ENCODE assay signal across 8 cellular contexts in genomic region chr5:181053760-181054122, GRCh38. TPM values are rescaled to one million over a fixed set of nuclear protein-coding genes. Genes with fewer than 3 reads are reported as not detected.
DNase-seq lines count a peak whose midpoint lies in the region; ATAC-seq and TF ChIP-seq lines count a peak whose summit lies in the region.

No MANE protein-coding gene starts in this region.

- no peak for TF ChIP-seq CTCF in CD14-positive monocyte (IDR thresholded peaks at IDR 0.05)
- no peak for TF ChIP-seq CTCF in LNCaP clone FGC (IDR thresholded peaks at IDR 0.05; ENCODE audit: control insufficient read depth, extremely low read depth, insufficient read depth)
- TF ChIP-seq CTCF in nephron (IDR thresholded peaks at IDR 0.05; ENCODE audit: unreplicated experiment in 3 of 3) = no peak

- no peak overlapping the region for H3K27ac ChIP-seq in ectodermal cell (ENCODE audit: insufficient read depth, low read depth, low read length, poor library complexity, severe bottlenecking)

- ATAC-seq in GM18868 (IDR thresholded peaks at IDR 0.05; ENCODE audit: unreplicated experiment) = no peak
- ATAC-seq in GM18873 (IDR thresholded peaks at IDR 0.05; ENCODE audit: low FRiP score, unreplicated experiment) = no peak
- no peak for ATAC-seq in HG02884 (IDR thresholded peaks at IDR 0.05; ENCODE audit: unreplicated experiment)

- no peaks in the 10 kb centered on the region for H3K36me3 ChIP-seq in ectodermal cell (ENCODE audit: control insufficient read depth, insufficient read depth, low read length)

- DNase-seq in CD14-positive monocyte (ENCODE audit: low spot score) = no peak
- DNase-seq in LNCaP clone FGC (ENCODE audit: low read depth) = no peak
- no peak for DNase-seq in stimulated activated CD4-positive, alpha-beta T cell treated with anti-CD3 and anti-CD28 coated beads, Interleukin-4, amount 100 ng/mL, for 1 hour

- H3K36me3 Mint-ChIP-seq in CD14-positive monocyte (peaks cover 4 to 10% of the 10 kb centered on the region in 2 donors), nephron (ENCODE audit: low read depth) (no peaks in the 10 kb centered on the region)

- intact Hi-C loops in CD14-positive monocyte (cut with micrococcal nuclease) = no loop called here

- H3K9me3 ChIP-seq in ectodermal cell (ENCODE audit: control insufficient read depth, low read length) = no peaks in the 10 kb centered on the region

- 23 to 27% methylated on average over 23 of the region's 23 CpGs for WGBS in ectodermal cell, 2 experiments

- H3K4me3 Mint-ChIP-seq in CD14-positive monocyte (peak overlapping the region; percentile 4 to 88), nephron (peak overlapping the region; percentile 69 to 79 (median 79))

- peaks cover 0 to 35% (median 18%) of the 10 kb centered on the region in 7 donors for H3K9me3 Mint-ChIP-seq in CD14-positive monocyte
- H3K9me3 Mint-ChIP-seq in nephron = peaks cover 2% of the 10 kb centered on the region

- peak overlapping the region; percentile 58 for H3K4me3 ChIP-seq in LNCaP clone FGC (ENCODE audit: low read depth, low read length)
- peak overlapping the region; percentile 43 for H3K4me3 ChIP-seq in ectodermal cell (ENCODE audit: insufficient read depth, low read depth, low read length)

- H3K4me1 Mint-ChIP-seq in CD14-positive monocyte = peaks cover 11% of the 10 kb centered on the region
- H3K4me1 Mint-ChIP-seq in nephron = peaks cover 26% of the 10 kb centered on the region

- H3K27ac Mint-ChIP-seq in CD14-positive monocyte (no peak overlapping the region), nephron (no peak overlapping the region)

- no peaks in the 10 kb centered on the region for H3K4me1 ChIP-seq in ectodermal cell (ENCODE audit: control insufficient read depth, insufficient read depth, low read length)

- H3K27me3 Mint-ChIP-seq in CD14-positive monocyte (ENCODE audit: low read depth in 3 of 3) (peaks cover 65 to 93% (median 77%) of the 10 kb centered on the region in 3 donors), nephron (ENCODE audit: low read depth) (peaks cover 97% of the 10 kb centered on the region)

- peaks cover 100% of the 10 kb centered on the region for H3K27me3 ChIP-seq in ectodermal cell (ENCODE audit: control insufficient read depth, insufficient read depth, low read length, poor library complexity, severe bottlenecking)

RNA-seq across cellular contexts. Expression of gene BTNL9, which starts 13.7 kb away (rescaled TPM):
- not detected for polyA plus RNA-seq in CD14-positive monocyte
- 0.15 TPM for polyA plus RNA-seq in ectodermal cell (2013, experiment 1 of 4)
- 0.16 TPM for polyA plus RNA-seq in ectodermal cell (2013, experiment 2 of 4)
- polyA plus RNA-seq in ectodermal cell (2013, experiment 3 of 4) = not detected
- 0.08 TPM for polyA plus RNA-seq in ectodermal cell (2013, experiment 4 of 4)
